ENCODE assay signal across 17 cellular contexts in the genomic region with DNA sequence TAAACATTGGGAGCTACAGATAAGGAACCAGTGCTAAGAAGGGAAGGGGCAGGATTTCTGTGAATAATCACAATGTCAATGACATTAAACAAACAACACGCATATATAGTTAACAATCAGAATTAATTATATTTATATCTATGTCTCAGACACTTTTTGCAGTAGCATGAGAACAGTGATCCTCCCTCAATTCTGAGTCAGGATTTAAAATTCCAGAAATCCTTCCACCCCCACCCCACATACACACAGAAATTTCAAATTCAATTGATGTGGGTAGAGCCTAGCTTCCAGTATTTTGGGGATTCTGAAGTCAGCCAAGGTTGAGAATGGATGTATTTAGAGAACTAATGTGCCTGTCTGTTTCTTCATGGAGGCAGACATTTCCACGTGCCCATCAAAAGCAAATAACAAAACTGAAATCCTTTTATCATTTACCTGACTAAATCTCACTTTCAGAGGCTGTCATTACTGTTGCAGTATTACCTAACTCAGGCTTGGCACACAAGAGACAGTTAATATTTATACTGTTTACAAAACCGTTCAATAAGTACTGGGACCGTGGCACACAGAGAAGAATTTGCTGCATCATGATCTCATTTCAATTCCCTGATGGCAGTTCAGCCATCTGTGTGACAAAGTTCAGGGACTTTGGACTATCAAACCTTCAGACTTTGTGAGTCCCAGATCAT.
DNase-seq lines count a peak whose midpoint lies in the region; ATAC-seq and TF ChIP-seq lines count a peak whose summit lies in the region.
"Had no signal": no experiment of that assay in that cellular context is flagged by ENCODE, and none has a peak within 500 bp of the region (broad histone marks: within the 10 kb centered on the region; RNA-seq: fewer than 3 reads in every experiment).

No MANE protein-coding gene starts in this region.

- H3K27ac ChIP-seq in psoas muscle (peak overlapping the region; percentile 86), breast epithelium (no peak overlapping the region)
- H3K27ac ChIP-seq: cardiac muscle cell, esophagus muscularis mucosa, SJSA1 had no signal

- H3K4me3 ChIP-seq in psoas muscle (peak overlapping the region; percentile 20), breast epithelium (no peak overlapping the region)
- H3K4me3 ChIP-seq: cardiac muscle cell, esophagus muscularis mucosa, HAP-1, SJSA1 had no signal

- intact Hi-C loops in psoas muscle (cut with DNase I): no loop called here
- intact Hi-C loops in posterior vena cava (cut with DNase I): no loop called here
- intact Hi-C loops in breast epithelium (cut with DNase I; ENCODE audit: low total_unique reads): no loop called here

- H3K36me3 ChIP-seq in psoas muscle (ENCODE audit: insufficient read depth in 1 of 2, low read depth in 1 of 2) (no peaks in the 10 kb centered on the region), breast epithelium (no peaks in the 10 kb centered on the region)
- H3K36me3 ChIP-seq: cardiac muscle cell, esophagus muscularis mucosa, HAP-1, SJSA1 had no signal

- whole genome bisulfite sequencing in psoas muscle, 3 donors: 28 to 35% (median 30%) methylated on average over 4 of the region's 4 CpGs

- H3K9me3 ChIP-seq in psoas muscle (no peaks in the 10 kb centered on the region), breast epithelium (no peaks in the 10 kb centered on the region)
- H3K9me3 ChIP-seq: esophagus muscularis mucosa, HAP-1, SJSA1 had no signal

- ATAC-seq in GM18909 (IDR thresholded peaks at IDR 0.05; ENCODE audit: poor library complexity, unreplicated experiment) (peak; percentile 65), HG02981 (IDR thresholded peaks at IDR 0.05; ENCODE audit: unreplicated experiment) (peak; percentile 78), psoas muscle (peak in 3 of 4 donors; percentile 20 to 69 (median 68)), HG02870 (IDR thresholded peaks at IDR 0.05; ENCODE audit: unreplicated experiment) (no peak)

- H3K4me1 ChIP-seq in psoas muscle (peaks cover 28% of the 10 kb centered on the region), breast epithelium (no peaks in the 10 kb centered on the region)
- H3K4me1 ChIP-seq: esophagus muscularis mucosa, HAP-1, SJSA1 had no signal

- TF ChIP-seq POLR2A in breast epithelium (IDR thresholded peaks at IDR 0.05): no peak

- no peak for TF ChIP-seq CTCF in psoas muscle (IDR thresholded peaks at IDR 0.05)
- no peak for TF ChIP-seq CTCF in breast epithelium (IDR thresholded peaks at IDR 0.05)

- H3K27me3 ChIP-seq in psoas muscle (ENCODE audit: insufficient read depth in 3 of 3, low read length in 2 of 3): no peaks in the 10 kb centered on the region
- no peaks in the 10 kb centered on the region for H3K27me3 ChIP-seq in breast epithelium
- H3K27me3 ChIP-seq: cardiac muscle cell had no signal

- DNase-seq in astrocyte of the hippocampus (ENCODE audit: low read depth, low spot score): peak; percentile 65
- DNase-seq in psoas muscle: no peak
- no peak for DNase-seq in posterior vena cava (ENCODE audit: low spot score)
- no peak for DNase-seq in NCI-H526 treated with DMSO at 0.1 percent for 48 hours (lab: John Stamatoyannopoulos, UW)
- DNase-seq in breast epithelium (ENCODE audit: low spot score in 2 of 2): no peak
- DNase-seq: activated CD4-positive, CD25-positive, alpha-beta regulatory T cell treated with anti-CD3 and anti-CD28 coated beads, Interleukin-2, amount 50 U/mL, for 72 hours; activated gamma-delta T cell; naive B cell; NCI-H748 treated with DMSO at 0.1 percent for 48 hours; stimulated activated naive CD4-positive, alpha-beta T cell had no signal
